ENCODE assay signal across 7 cellular contexts in genomic region chr13:71949441-71949840, GRCh38.
"Had no signal": no experiment of that assay in that cellular context is flagged by ENCODE, and none has a peak within 500 bp of the region (broad histone marks: within the 10 kb centered on the region; RNA-seq: fewer than 3 reads in every experiment).

No MANE protein-coding gene starts in this region.

- H3K27ac Mint-ChIP-seq: HFFc6, IgD-negative memory B cell had no signal

- H3K9me3 ChIP-seq: HAP-1 had no signal

- H3K27ac ChIP-seq: GM23248, HL-60 had no signal

- H3K27me3 Mint-ChIP-seq: IgD-negative memory B cell had no signal

- ATAC-seq: HCT116, HepG2 had no signal

- H3K9ac ChIP-seq: GM23248 had no signal

- H3K4me1 ChIP-seq: HAP-1 had no signal

- DNase-seq: GM23248, HFFc6 had no signal

- H2AFZ ChIP-seq: GM23248 had no signal

- H3K4me1 Mint-ChIP-seq: IgD-negative memory B cell had no signal

- H3K4me3 Mint-ChIP-seq: HFFc6, IgD-negative memory B cell had no signal
